Comparison of ENCODE assay signal across 11 cellular contexts in the genomic region with DNA sequence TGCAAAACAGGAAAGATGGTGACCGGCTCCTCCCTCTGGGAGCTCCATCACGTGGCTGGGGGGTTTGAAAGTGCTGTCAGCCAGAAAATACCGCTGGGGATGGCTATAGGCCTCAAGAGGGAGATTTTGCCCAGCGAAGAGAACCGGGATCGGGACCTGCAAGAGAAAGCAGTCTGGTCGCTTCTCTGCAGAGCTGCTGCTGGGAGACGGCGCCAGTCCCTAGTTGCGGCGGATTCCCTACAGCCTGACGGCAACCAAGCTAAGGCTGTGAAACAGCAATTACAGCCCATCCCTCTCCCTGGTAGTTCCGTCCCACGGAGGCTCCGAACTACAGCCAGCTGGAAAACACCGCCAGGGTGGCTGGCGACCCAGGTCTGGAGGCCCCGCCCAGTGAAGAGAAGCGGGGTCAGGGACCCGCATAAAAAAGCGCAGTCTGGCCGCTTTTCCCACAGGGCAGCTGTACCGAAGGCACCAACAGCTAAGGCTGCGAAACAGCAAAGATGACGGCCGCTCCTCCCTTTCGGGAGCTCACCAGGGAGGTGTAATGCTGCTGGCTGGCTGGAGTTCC.
DNase-seq lines count a peak whose midpoint lies in the region; ATAC-seq and TF ChIP-seq lines count a peak whose summit lies in the region.
"Had no signal": no experiment of that assay in that cellular context is flagged by ENCODE, and none has a peak within 500 bp of the region (broad histone marks: within the 10 kb centered on the region; RNA-seq: fewer than 3 reads in every experiment).

No MANE protein-coding gene starts in this region.

- 10% methylated on average over 24 to 27 of the region's 27 CpGs for WGBS in GM23248 (ENCODE audit: low coverage in 1 of 2, low lambda C conversion rate in 2 of 2, missing lambda C conversion rate in 2 of 2), 2 experiments
- 20 to 45% methylated on average over 10 to 27 of the region's 27 CpGs for WGBS in body of pancreas, 2 donors

- in situ Hi-C loops in GM23248 (cut with MboI): no loop called here

- H3K9ac ChIP-seq in GM23248: peak overlapping the region; percentile 72
- peak overlapping the region; percentile 81 for H3K9ac ChIP-seq in skeletal muscle satellite cell (ENCODE audit: low read depth, low read length)

- H3K79me2 ChIP-seq in GM23248 (ENCODE audit: insufficient read depth): no peaks in the 10 kb centered on the region

- ATAC-seq in body of pancreas: peak; percentile 50
- no peak for ATAC-seq in HG03135 (IDR thresholded peaks at IDR 0.05; ENCODE audit: unreplicated experiment)
- ATAC-seq in GM19463 (IDR thresholded peaks at IDR 0.05; ENCODE audit: unreplicated experiment): no peak
- ATAC-seq in HG03469 (IDR thresholded peaks at IDR 0.05; ENCODE audit: unreplicated experiment): no peak
- ATAC-seq: activated naive CD4-positive, alpha-beta T cell treated with anti-CD3 and anti-CD28 coated beads, Interleukin-2, amount 50 U/mL, for 72 hours had no signal

- peak overlapping the region; percentile 76 for H3K4me2 ChIP-seq in GM23248 (ENCODE audit: unreplicated experiment)
- peak overlapping the region; percentile 92 for H3K4me2 ChIP-seq in skeletal muscle satellite cell (ENCODE audit: low read length)

- no peaks in the 10 kb centered on the region for H3F3A ChIP-seq in GM23248 (ENCODE audit: insufficient read depth)

- H3K4me3 ChIP-seq in GM23248: peak overlapping the region; percentile 75
- no peak overlapping the region for H3K4me3 ChIP-seq in body of pancreas
- H3K4me3 ChIP-seq in skeletal muscle satellite cell (ENCODE audit: low read length): peak overlapping the region; percentile 82

- no peaks in the 10 kb centered on the region for H3K36me3 ChIP-seq in GM23248 (ENCODE audit: low read depth)
- H3K36me3 ChIP-seq in body of pancreas (replicated peaks in 1 of 2; ENCODE audit: insufficient read depth in 1 of 2, low read depth in 2 of 2): no peaks in the 10 kb centered on the region
- no peaks in the 10 kb centered on the region for H3K36me3 ChIP-seq in skeletal muscle satellite cell (ENCODE audit: insufficient read depth, low read length)

- H3K27ac ChIP-seq in GM23248 (peak overlapping the region; percentile 15), body of pancreas (no peak overlapping the region)

- H4K20me1 ChIP-seq in GM23248 (ENCODE audit: insufficient read depth): no peaks in the 10 kb centered on the region

- H3K9me3 ChIP-seq in GM23248 (ENCODE audit: low read depth) (no peaks in the 10 kb centered on the region), body of pancreas (no peaks in the 10 kb centered on the region), skeletal muscle satellite cell (replicated peaks; ENCODE audit: low read length) (no peaks in the 10 kb centered on the region)

- no peak for TF ChIP-seq CTCF in body of pancreas (IDR thresholded peaks at IDR 0.05)

- no peaks in the 10 kb centered on the region for H3K4me1 ChIP-seq in GM23248 (ENCODE audit: insufficient read depth)
- H3K4me1 ChIP-seq in body of pancreas: no peaks in the 10 kb centered on the region
- peaks cover 10% of the 10 kb centered on the region for H3K4me1 ChIP-seq in skeletal muscle satellite cell (ENCODE audit: control insufficient read depth, insufficient read depth, low read length)

- DNase-seq in GM23248 (peak; percentile 71), body of pancreas (peak in 3 of 4 donors; percentile 7 to 20 (median 12)), iris pigment epithelial cell (ENCODE audit: low read depth) (peak; percentile 59), amniotic stem cell (lab: John Stamatoyannopoulos, UW) (no peak)
- DNase-seq: activated CD4-positive, CD25-positive, alpha-beta regulatory T cell treated with anti-CD3 and anti-CD28 coated beads, Interleukin-2, amount 50 U/mL, for 72 hours; HCEC 1CT had no signal

- peak overlapping the region; percentile 87 for H2AFZ ChIP-seq in GM23248

- H3K9me2 ChIP-seq in GM23248 (ENCODE audit: insufficient read depth): no peaks in the 10 kb centered on the region

- H3K27me3 ChIP-seq in GM23248 (replicated peaks; ENCODE audit: insufficient read depth): no peaks in the 10 kb centered on the region
- no peaks in the 10 kb centered on the region for H3K27me3 ChIP-seq in body of pancreas
- H3K27me3 ChIP-seq in skeletal muscle satellite cell (ENCODE audit: control insufficient read depth, insufficient read depth, low read length): no peaks in the 10 kb centered on the region

- intact Hi-C loops in body of pancreas (cut with DNase I): no loop called here

- TF ChIP-seq POLR2A in body of pancreas (IDR thresholded peaks at IDR 0.05): no peak

Comparison
In these comparisons a context has a peak if more than half of its experiments do, and no peak if none do; other contexts are left out.
1. H3K4me3 ChIP-seq: peak in GM23248 (single experiment) and skeletal muscle satellite cell (single experiment); none in body of pancreas (0 of 2).